8 cellular contexts compared by ENCODE assay signal in genomic region chr2:85354286-85355072, GRCh38. TPM values are rescaled to one million over a fixed set of nuclear protein-coding genes. Genes with fewer than 3 reads are reported as not detected.
DNase-seq lines count a peak whose midpoint lies in the region; ATAC-seq and TF ChIP-seq lines count a peak whose summit lies in the region.

ELMOD3 (plus strand) TSS chr2:85354769; CDS start chr2:85357199, 2,430 bp downstream.
RETSAT (minus strand) TSS chr2:85354528; CDS start chr2:85354507, 21 bp downstream.

- CTCF ChIA-PET in PC-9 (lab: Charles Lee): interaction anchor here (0.6 to 1.2 kb wide), 4 partner anchors 26 to 197 kb away, joined by 3 to 6 read pairs (median 3); partner anchors contain the start of gene TGOLN2

- peaks cover 8% of the 10 kb centered on the region; the same call in 1 of the 2 replicates for H3K36me3 ChIP-seq in PC-9 (ENCODE audit: low read depth)

- BruUV-seq in PC-9 (replicated peaks; lab: Mats Ljungman, UMichigan): no TSS peak

- peaks cover 16% of the 10 kb centered on the region for H3K4me1 ChIP-seq in PC-9 (replicated peaks; ENCODE audit: insufficient read depth)

- no peaks in the 10 kb centered on the region for H3F3A ChIP-seq in PC-9 (ENCODE audit: insufficient read depth, low read depth)

- H3K4me3 ChIP-seq in Jurkat, Clone E6-1 (ENCODE audit: low read length): peak within 1 kb of the TSS; percentile 82
- peak within 1 kb of the TSS; percentile 87 for H3K4me3 ChIP-seq in PC-9
- H3K4me3 ChIP-seq in epithelial cell of proximal tubule (ENCODE audit: low read depth, low read length): peak within 1 kb of the TSS; percentile 99

- intact Hi-C loops in PC-9 (cut with micrococcal nuclease; ENCODE audit: unreplicated experiment): loop anchor here (2.0 to 5.0 kb wide), 3 partner anchors 26 to 447 kb away; partner anchors contain the start of genes CAPG and TMSB10

- peak within 1 kb of the TSS; percentile 90 for H2AFZ ChIP-seq in PC-9

- ATAC-seq in GM21619 (IDR thresholded peaks at IDR 0.05; ENCODE audit: unreplicated experiment): peak; percentile 96

- TF ChIP-seq CTCF in PC-9 (conservative IDR thresholded peaks at IDR 0.05): no peak
- no peak for TF ChIP-seq CTCF in epithelial cell of proximal tubule (conservative IDR thresholded peaks at IDR 0.05; ENCODE audit: low read depth, low read length)

- no peaks in the 10 kb centered on the region; the same call in 1 of the 2 replicates for H3K9me3 ChIP-seq in PC-9 (ENCODE audit: insufficient read depth, low read depth)

- POLR2A ChIA-PET in PC-9 (lab: Charles Lee; ENCODE audit: unreplicated experiment): interaction anchor here (0.5 to 1.0 kb wide), 8 partner anchors 8 to 452 kb away, joined by 3 to 21 read pairs (median 3); partner anchors contain the start of gene C2orf68

- H3K9me2 ChIP-seq in PC-9 (ENCODE audit: insufficient read depth): no peaks in the 10 kb centered on the region

- peaks cover 44% of the 10 kb centered on the region for H3K79me2 ChIP-seq in PC-9 (ENCODE audit: low read depth)

- peak within 1 kb of the TSS; percentile 93 for H3K4me2 ChIP-seq in PC-9

- H3K27me3 ChIP-seq in PC-9 (ENCODE audit: insufficient read depth, low read depth): no peaks in the 10 kb centered on the region

- 0 out of 2 replicates have a peak, but pooled peaks cover 6% of the 10 kb centered on the region for H4K20me1 ChIP-seq in PC-9 (ENCODE audit: insufficient read depth)

- H3K27ac ChIP-seq in PC-9: peak within 1 kb of the TSS; percentile 62

- DNase-seq in DMS153 (lab: John Stamatoyannopoulos, UW) (peak; percentile 96), PC-9 (peak; percentile 96), epithelial cell of proximal tubule (ENCODE audit: low read depth) (peak; percentile 95), mucosa of gallbladder (ENCODE audit: low spot score) (peak; percentile 100)
- peak; percentile 99 for DNase-seq in Jurkat, Clone E6-1 (ENCODE audit: low read depth, low spot score)
- DNase-seq in activated T-cell treated with anti-CD3 and anti-CD28 coated beads, Interleukin-2, amount 50 U/mL, for 1 hour: peak; percentile 87
- peak; percentile 87 to 92 for DNase-seq in stimulated activated CD8-positive, alpha-beta memory T cell treated with anti-CD3 and anti-CD28 coated beads, Interleukin-4, amount 100 ng/mL, for 4 hours (ENCODE audit: low read depth in 2 of 2, low spot score in 1 of 2)

RNA-seq across cellular contexts. Expression of gene ELMOD3, which starts in this region (rescaled TPM):
- polyA plus RNA-seq in Jurkat, Clone E6-1 (2012; ENCODE audit: insufficient read depth, insufficient read length): 22.4 TPM
- 16.4 and 18.1 TPM in 2 replicates for total RNA-seq in PC-9 (2021)
- total RNA-seq in epithelial cell of proximal tubule: 9.5 and 11.9 TPM in 2 replicates
- 30.3 TPM for total RNA-seq in mucosa of gallbladder

RNA-seq across cellular contexts. Expression of gene RETSAT, which starts in this region (rescaled TPM):
- 29.8 TPM for polyA plus RNA-seq in Jurkat, Clone E6-1 (2012; ENCODE audit: insufficient read depth, insufficient read length)
- total RNA-seq in PC-9 (2021) (52.1 and 57.8 TPM in 2 replicates), epithelial cell of proximal tubule (26.3 and 29.1 TPM in 2 replicates), mucosa of gallbladder (86.4 TPM)

Comparison
In these comparisons a context has a peak if more than half of its experiments do, and no peak if none do; other contexts are left out.
1. Peak in every context shown above with its lines: DNase-seq, ATAC-seq, H3K4me3 ChIP-seq and H3K27ac ChIP-seq.